In the genomic region with DNA sequence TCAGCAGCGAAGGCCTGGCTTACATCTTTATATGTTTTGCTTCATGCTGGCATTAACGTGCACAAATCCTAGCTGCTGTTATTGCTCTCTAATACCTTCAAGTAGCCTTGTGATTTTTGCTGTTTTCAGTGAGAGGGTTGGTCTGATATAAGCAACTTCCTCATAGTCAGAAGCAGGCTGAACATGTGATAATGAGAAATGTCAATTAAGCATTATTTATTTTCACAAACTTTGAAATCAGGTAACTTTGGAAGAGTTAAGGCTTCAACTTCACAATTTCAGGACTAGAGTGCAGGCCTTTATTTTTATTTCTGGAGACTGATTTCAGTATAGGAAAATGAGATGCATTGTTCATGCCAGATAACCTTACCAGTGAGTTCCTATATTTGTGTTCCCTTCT, we compare ENCODE assay signal across 17 cellular contexts.
DNase-seq lines count a peak whose midpoint lies in the region; ATAC-seq and TF ChIP-seq lines count a peak whose summit lies in the region.
"Had no signal": no experiment of that assay in that cellular context is flagged by ENCODE, and none has a peak within 500 bp of the region (broad histone marks: within the 10 kb centered on the region; RNA-seq: fewer than 3 reads in every experiment).

No MANE protein-coding gene starts in this region.

- no peaks in the 10 kb centered on the region for H3K9me3 ChIP-seq in heart right ventricle
- H3K9me3 ChIP-seq in gastroesophageal sphincter = no peaks in the 10 kb centered on the region
- H3K9me3 ChIP-seq: BLaER1 had no signal

- no peak for TF ChIP-seq POLR2A in gastroesophageal sphincter (IDR thresholded peaks at IDR 0.05)

- no peaks in the 10 kb centered on the region for H3K36me3 ChIP-seq in heart right ventricle
- no peaks in the 10 kb centered on the region for H3K36me3 ChIP-seq in gastroesophageal sphincter
- H3K36me3 ChIP-seq: BLaER1 had no signal

- ATAC-seq in left ventricle myocardium superior (peak; percentile 37), heart right ventricle (no peak), gastroesophageal sphincter (no peak), GM21528 (IDR thresholded peaks at IDR 0.05; ENCODE audit: low FRiP score, unreplicated experiment) (no peak), GM18909 (IDR thresholded peaks at IDR 0.05; ENCODE audit: poor library complexity, unreplicated experiment) (no peak)
- ATAC-seq: GM23338 had no signal

- no peak overlapping the region for H3K27ac Mint-ChIP-seq in CD14-positive monocyte
- H3K27ac Mint-ChIP-seq: CD8-positive, alpha-beta memory T cell; GM23338; IgD-negative memory B cell had no signal

- H3K4me1 Mint-ChIP-seq in CD14-positive monocyte = no peaks in the 10 kb centered on the region
- H3K4me1 Mint-ChIP-seq: CD8-positive, alpha-beta memory T cell; GM23338; IgD-negative memory B cell had no signal

- H3K4me1 ChIP-seq in heart right ventricle = peaks cover 0 to 4% (median 0%) of the 10 kb centered on the region in 9 donors
- peaks cover 2 to 45% (median 5%) of the 10 kb centered on the region in 3 donors for H3K4me1 ChIP-seq in gastroesophageal sphincter
- H3K4me1 ChIP-seq: BLaER1 had no signal

- H3K4me3 ChIP-seq in heart right ventricle (no peak overlapping the region), gastroesophageal sphincter (no peak overlapping the region)
- H3K4me3 ChIP-seq: BLaER1, GM23338 had no signal

- DNase-seq in left ventricle myocardium superior = no peak
- DNase-seq in heart right ventricle = no peak
- DNase-seq in RPMI8226 = peak; percentile 5
- no peak for DNase-seq in CD14-positive monocyte (ENCODE audit: low spot score)
- DNase-seq: CD8-positive, alpha-beta memory T cell; COR-L47; DMS 273 treated with DMSO at 0.1 percent for 48 hours; DMS53; HCEC 1CT had no signal

- intact Hi-C loops in left ventricle myocardium superior (cut with micrococcal nuclease) = no loop called here
- intact Hi-C loops in heart right ventricle (cut with DNase I) = no loop called here
- intact Hi-C loops in CD14-positive monocyte (cut with micrococcal nuclease) = no loop called here

- TF ChIP-seq CTCF in heart right ventricle (IDR thresholded peaks at IDR 0.05) (no peak), gastroesophageal sphincter (IDR thresholded peaks at IDR 0.05) (no peak), CD14-positive monocyte (IDR thresholded peaks at IDR 0.05) (no peak)

- peaks cover 0 to 9% (median 0%) of the 10 kb centered on the region in 7 donors for H3K9me3 Mint-ChIP-seq in CD14-positive monocyte
- H3K9me3 Mint-ChIP-seq: GM23338 had no signal

- H3K27me3 ChIP-seq in heart right ventricle = no peaks in the 10 kb centered on the region
- no peaks in the 10 kb centered on the region for H3K27me3 ChIP-seq in gastroesophageal sphincter
- H3K27me3 ChIP-seq: BLaER1 had no signal

- no peaks in the 10 kb centered on the region for H3K36me3 Mint-ChIP-seq in CD14-positive monocyte
- H3K36me3 Mint-ChIP-seq: CD8-positive, alpha-beta memory T cell; IgD-negative memory B cell had no signal

- 66 to 68% methylated on average over 2 of the region's 2 CpGs for WGBS in heart right ventricle, 2 donors
- WGBS in gastroesophageal sphincter (ENCODE audit: low coverage in 1 of 2), 2 donors = 38 to 43% methylated on average over 2 of the region's 2 CpGs

- H3K27ac ChIP-seq in heart right ventricle (no peak overlapping the region), gastroesophageal sphincter (peak overlapping the region in 3 of 4 donors; percentile 39 to 82 (median 49))
- H3K27ac ChIP-seq: 22Rv1, BLaER1, HL-60 had no signal

- peaks cover 0 to 3% (median 2%) of the 10 kb centered on the region in 3 donors for H3K27me3 Mint-ChIP-seq in CD14-positive monocyte (ENCODE audit: low read depth in 3 of 3)
- H3K27me3 Mint-ChIP-seq: IgD-negative memory B cell had no signal

- TF ChIP-seq EP300 in gastroesophageal sphincter (IDR thresholded peaks at IDR 0.05) = no peak

- no peak overlapping the region for H3K4me3 Mint-ChIP-seq in CD14-positive monocyte
- H3K4me3 Mint-ChIP-seq: CD8-positive, alpha-beta memory T cell; GM23338; IgD-negative memory B cell had no signal

Comparison
In these comparisons a context has a peak if more than half of its experiments do, and no peak if none do; other contexts are left out.
1. H3K27ac ChIP-seq: peak in gastroesophageal sphincter (3 of 4); none in heart right ventricle (0 of 10).